ENCODE assay signal across 21 cellular contexts in genomic region chr11:102669664-102670063, GRCh38. TPM values are rescaled to one million over a fixed set of nuclear protein-coding genes. Genes with fewer than 3 reads are reported as not detected.
DNase-seq lines count a peak whose midpoint lies in the region; ATAC-seq and TF ChIP-seq lines count a peak whose summit lies in the region.
"Had no signal": no experiment of that assay in that cellular context is flagged by ENCODE, and none has a peak within 500 bp of the region (broad histone marks: within the 10 kb centered on the region; RNA-seq: fewer than 3 reads in every experiment).

No MANE protein-coding gene starts in this region.

- no peak overlapping the region for H3K27ac Mint-ChIP-seq in natural killer cell treated with Interleukin-12 subunit alpha and Interleukin-12 subunit beta and Interleukin-15 and Interleukin-18, amount 100 ng/mL, for 72 hours
- H3K27ac Mint-ChIP-seq: activated T-helper 17 cell treated with anti-CD3 and anti-CD28 coated beads, Interleukin-2, amount 50 U/mL, for 72 hours; effector memory CD8-positive, alpha-beta T cell had no signal

- no peak for TF ChIP-seq CTCF in fibroblast of mammary gland (conservative IDR thresholded peaks at IDR 0.05; ENCODE audit: control insufficient read depth, insufficient read depth, low read depth, low read length)
- no peak for TF ChIP-seq CTCF in GM10248 (IDR thresholded peaks at IDR 0.05; ENCODE audit: control extremely low read depth, extremely low read depth, low read depth, missing control alignments)

- DNase-seq in fibroblast of mammary gland (ENCODE audit: low read depth) (peak; percentile 6), caudate nucleus (lab: John Stamatoyannopoulos, UW) (no peak), NCI-H1417 treated with DMSO at 0.1 percent for 48 hours (lab: John Stamatoyannopoulos, UW) (no peak), GM10248 (ENCODE audit: extremely low spot score) (no peak)
- no peak for DNase-seq in natural killer cell treated with Interleukin-12 subunit alpha and Interleukin-12 subunit beta and Interleukin-15 and Interleukin-18, amount 100 ng/mL, for 72 hours (ENCODE audit: low spot score)
- DNase-seq: activated CD4-positive, alpha-beta T cell treated with anti-CD3 and anti-CD28 coated beads, Interleukin-2, amount 50 U/mL, for 48 hours; DND-41; effector memory CD8-positive, alpha-beta T cell; islet precursor cell; midbrain; NCI-H2107; SHP77; T-helper 9 cell had no signal

- POLR2A ChIA-PET in GM10248 (lab: Yijun Ruan, JAX), result no interaction called here

- H3K4me3 Mint-ChIP-seq in natural killer cell treated with Interleukin-12 subunit alpha and Interleukin-12 subunit beta and Interleukin-15 and Interleukin-18, amount 100 ng/mL, for 72 hours, result no peak overlapping the region
- H3K4me3 Mint-ChIP-seq: activated T-helper 17 cell treated with anti-CD3 and anti-CD28 coated beads, Interleukin-2, amount 50 U/mL, for 72 hours; effector memory CD8-positive, alpha-beta T cell had no signal

- H3K4me1 Mint-ChIP-seq in natural killer cell treated with Interleukin-12 subunit alpha and Interleukin-12 subunit beta and Interleukin-15 and Interleukin-18, amount 100 ng/mL, for 72 hours (ENCODE audit: low read depth in 2 of 2), result no peaks in the 10 kb centered on the region
- H3K4me1 Mint-ChIP-seq: activated T-helper 17 cell treated with anti-CD3 and anti-CD28 coated beads, Interleukin-2, amount 50 U/mL, for 72 hours had no signal

- peak; percentile 88 for ATAC-seq in GM18870 (IDR thresholded peaks at IDR 0.05; ENCODE audit: unreplicated experiment)
- peak; percentile 79 for ATAC-seq in GM21717 (IDR thresholded peaks at IDR 0.05; ENCODE audit: unreplicated experiment)
- ATAC-seq in HG03159 (IDR thresholded peaks at IDR 0.05; ENCODE audit: unreplicated experiment), result peak; percentile 68
- ATAC-seq in natural killer cell treated with Interleukin-12 subunit alpha and Interleukin-12 subunit beta and Interleukin-15 and Interleukin-18, amount 100 ng/mL, for 72 hours, result no peak
- ATAC-seq: activated T-helper 17 cell treated with anti-CD3 and anti-CD28 coated beads, Interleukin-2, amount 50 U/mL, for 72 hours; effector memory CD8-positive, alpha-beta T cell had no signal

- no peak overlapping the region for H3K27ac ChIP-seq in caudate nucleus (ENCODE audit: low read depth, low read length)
- H3K27ac ChIP-seq: parathyroid adenoma had no signal

- CTCF ChIA-PET in GM10248 (lab: Yijun Ruan, JAX), result interaction anchor here (0.9 to 1.4 kb wide), 3 partner anchors 8 to 57 kb away, joined by 4 to 5 read pairs (median 4); no protein-coding TSS in a partner anchor

- H3K27me3 Mint-ChIP-seq in natural killer cell treated with Interleukin-12 subunit alpha and Interleukin-12 subunit beta and Interleukin-15 and Interleukin-18, amount 100 ng/mL, for 72 hours, result peaks cover 10 to 12% of the 10 kb centered on the region in 2 donors

- no peaks in the 10 kb centered on the region for H3K36me3 Mint-ChIP-seq in natural killer cell treated with Interleukin-12 subunit alpha and Interleukin-12 subunit beta and Interleukin-15 and Interleukin-18, amount 100 ng/mL, for 72 hours

- H3K9me3 Mint-ChIP-seq in natural killer cell treated with Interleukin-12 subunit alpha and Interleukin-12 subunit beta and Interleukin-15 and Interleukin-18, amount 100 ng/mL, for 72 hours, result no peaks in the 10 kb centered on the region
- H3K9me3 Mint-ChIP-seq: activated T-helper 17 cell treated with anti-CD3 and anti-CD28 coated beads, Interleukin-2, amount 50 U/mL, for 72 hours; effector memory CD8-positive, alpha-beta T cell had no signal

- no peak overlapping the region for H3K4me3 ChIP-seq in fibroblast of mammary gland (ENCODE audit: control insufficient read depth, low read depth, low read length)

RNA-seq across cellular contexts. Expression of gene MMP27, which starts 35.9 kb away (rescaled TPM):
- total RNA-seq in natural killer cell treated with Interleukin-12 subunit alpha and Interleukin-12 subunit beta and Interleukin-15 and Interleukin-18, amount 100 ng/mL, for 72 hours, result not detected
- total RNA-seq: activated T-helper 17 cell treated with anti-CD3 and anti-CD28 coated beads, Interleukin-2, amount 50 U/mL, for 72 hours; H4; M059J had no signal

RNA-seq across cellular contexts. Expression of gene MMP20, which starts 44.5 kb away (rescaled TPM):
- total RNA-seq in natural killer cell treated with Interleukin-12 subunit alpha and Interleukin-12 subunit beta and Interleukin-15 and Interleukin-18, amount 100 ng/mL, for 72 hours, result not detected
- total RNA-seq: activated T-helper 17 cell treated with anti-CD3 and anti-CD28 coated beads, Interleukin-2, amount 50 U/mL, for 72 hours; H4; M059J; subcutaneous adipose tissue had no signal

RNA-seq across cellular contexts. Expression of gene MMP8, which starts 55.1 kb away (rescaled TPM):
- not detected for total RNA-seq in natural killer cell treated with Interleukin-12 subunit alpha and Interleukin-12 subunit beta and Interleukin-15 and Interleukin-18, amount 100 ng/mL, for 72 hours
- total RNA-seq: activated T-helper 17 cell treated with anti-CD3 and anti-CD28 coated beads, Interleukin-2, amount 50 U/mL, for 72 hours; H4; M059J had no signal

Comparison
In these comparisons a context has a peak if more than half of its experiments do, and no peak if none do; other contexts are left out.
1. ATAC-seq: peak in GM18870 (single experiment), GM21717 (single experiment) and HG03159 (single experiment); none in natural killer cell treated with Interleukin-12 subunit alpha and Interleukin-12 subunit beta and Interleukin-15 and Interleukin-18, amount 100 ng/mL, for 72 hours (0 of 2).